Comparison of ENCODE assay signal across 15 cellular contexts in genomic region chr19:42764836-42765235, GRCh38. TPM values are rescaled to one million over a fixed set of nuclear protein-coding genes. Genes with fewer than 3 reads are reported as not detected.
DNase-seq lines count a peak whose midpoint lies in the region; ATAC-seq and TF ChIP-seq lines count a peak whose summit lies in the region.
"Had no signal": no experiment of that assay in that cellular context is flagged by ENCODE, and none has a peak within 500 bp of the region (broad histone marks: within the 10 kb centered on the region; RNA-seq: fewer than 3 reads in every experiment).

No MANE protein-coding gene starts in this region.

- H3K27ac Mint-ChIP-seq in activated naive CD4-positive, alpha-beta T cell treated with anti-CD3 and anti-CD28 coated beads for 36 hours, result no peak overlapping the region
- H3K27ac Mint-ChIP-seq: CD8-positive, alpha-beta T cell had no signal

- H3K27me3 Mint-ChIP-seq in activated naive CD4-positive, alpha-beta T cell treated with anti-CD3 and anti-CD28 coated beads for 36 hours (ENCODE audit: low read depth), result peaks cover 5% of the 10 kb centered on the region

- intact Hi-C loops in esophagus muscularis mucosa (cut with DNase I), result no loop called here
- intact Hi-C loops in activated naive CD4-positive, alpha-beta T cell treated with anti-CD3 and anti-CD28 coated beads for 36 hours (cut with micrococcal nuclease), result no loop called here

- no peak for TF ChIP-seq CTCF in esophagus muscularis mucosa (IDR thresholded peaks at IDR 0.05)

- ATAC-seq in HG02938 (IDR thresholded peaks at IDR 0.05; ENCODE audit: unreplicated experiment), result no peak
- ATAC-seq: CD8-positive, alpha-beta T cell had no signal

- H3K27ac ChIP-seq in esophagus muscularis mucosa (replicated peaks in 1 of 4), result no peak overlapping the region

- WGBS in esophagus muscularis mucosa, result 82% methylated on average over 3 of the region's 3 CpGs

- no peak for TF ChIP-seq EP300 in esophagus muscularis mucosa (IDR thresholded peaks at IDR 0.05)

- DNase-seq in LHCN-M2 (ENCODE audit: low read depth), result peak; percentile 14
- peak; percentile 6 for DNase-seq in dermis blood vessel endothelial cell
- DNase-seq in esophagus muscularis mucosa (ENCODE audit: extremely low spot score), result peak; percentile 26
- no peak for DNase-seq in stimulated activated CD4-positive, alpha-beta T cell treated with anti-CD3 and anti-CD28 coated beads, Interleukin-4, amount 100 ng/mL, for 1 hour
- no peak for DNase-seq in activated naive CD4-positive, alpha-beta T cell treated with anti-CD3 and anti-CD28 coated beads for 36 hours
- DNase-seq: C1 segment of cervical spinal cord; Caco-2; CD8-positive, alpha-beta T cell; DMS153; DND-41; GOT3 had no signal

- H3K9me3 Mint-ChIP-seq in activated naive CD4-positive, alpha-beta T cell treated with anti-CD3 and anti-CD28 coated beads for 36 hours, result peaks cover 2% of the 10 kb centered on the region
- H3K9me3 Mint-ChIP-seq: CD8-positive, alpha-beta T cell had no signal

- CTCF ChIA-PET in activated naive CD4-positive, alpha-beta T cell treated with anti-CD3 and anti-CD28 coated beads for 36 hours (lab: Charles Lee), result no interaction called here

- H3K4me3 Mint-ChIP-seq in activated naive CD4-positive, alpha-beta T cell treated with anti-CD3 and anti-CD28 coated beads for 36 hours, result no peak overlapping the region
- H3K4me3 Mint-ChIP-seq: CD8-positive, alpha-beta T cell had no signal

- H3K4me1 Mint-ChIP-seq in activated naive CD4-positive, alpha-beta T cell treated with anti-CD3 and anti-CD28 coated beads for 36 hours (ENCODE audit: low read depth), result no peaks in the 10 kb centered on the region

- H3K36me3 Mint-ChIP-seq in activated naive CD4-positive, alpha-beta T cell treated with anti-CD3 and anti-CD28 coated beads for 36 hours (ENCODE audit: low read depth), result no peaks in the 10 kb centered on the region
- H3K36me3 Mint-ChIP-seq: CD8-positive, alpha-beta T cell had no signal

- H3K4me1 ChIP-seq in esophagus muscularis mucosa, result peaks cover 0 to 11% (median 0%) of the 10 kb centered on the region in 4 donors
- H3K4me1 ChIP-seq: HAP-1 had no signal

- H3K36me3 ChIP-seq in esophagus muscularis mucosa, result no peaks in the 10 kb centered on the region
- H3K36me3 ChIP-seq: HAP-1 had no signal

- H3K27me3 ChIP-seq in esophagus muscularis mucosa, result no peaks in the 10 kb centered on the region

- H3K9me3 ChIP-seq in esophagus muscularis mucosa, result no peaks in the 10 kb centered on the region
- H3K9me3 ChIP-seq: Caco-2, HAP-1 had no signal

- H3K4me3 ChIP-seq in esophagus muscularis mucosa, result no peak overlapping the region
- H3K4me3 ChIP-seq: HAP-1 had no signal

- no peak for TF ChIP-seq POLR2A in esophagus muscularis mucosa (IDR thresholded peaks at IDR 0.05; ENCODE audit: low read depth)

RNA-seq across cellular contexts. Expression of gene PSG8, which starts 0.6 kb away (rescaled TPM):
- total RNA-seq in LHCN-M2 (2014; rRNA removed) (not detected in 2 replicates), dermis blood vessel endothelial cell (not detected in 2 replicates), esophagus muscularis mucosa (not detected)
- polyA plus RNA-seq in LHCN-M2 (2012), result not detected
- total RNA-seq in activated naive CD4-positive, alpha-beta T cell treated with anti-CD3 and anti-CD28 coated beads for 36 hours, result not detected
- total RNA-seq: A172; A673; Caco-2; CD8-positive, alpha-beta T cell had no signal

RNA-seq across cellular contexts. Expression of gene PSG3, which starts 24.6 kb away (rescaled TPM):
- total RNA-seq in LHCN-M2 (2014; rRNA removed) (not detected in 2 replicates), dermis blood vessel endothelial cell (not detected in 2 replicates), esophagus muscularis mucosa (not detected)
- not detected for polyA plus RNA-seq in LHCN-M2 (2012)
- not detected for total RNA-seq in activated naive CD4-positive, alpha-beta T cell treated with anti-CD3 and anti-CD28 coated beads for 36 hours
- total RNA-seq: A172; A673; Caco-2; CD8-positive, alpha-beta T cell had no signal

Comparison
In these comparisons a context has a peak if more than half of its experiments do, and no peak if none do; other contexts are left out.
1. DNase-seq: peak in LHCN-M2 (single experiment), dermis blood vessel endothelial cell (single experiment) and esophagus muscularis mucosa (single experiment); none in stimulated activated CD4-positive, alpha-beta T cell treated with anti-CD3 and anti-CD28 coated beads, Interleukin-4, amount 100 ng/mL, for 1 hour (single experiment) and activated naive CD4-positive, alpha-beta T cell treated with anti-CD3 and anti-CD28 coated beads for 36 hours (single experiment).